ENCODE assay signal across 15 cellular contexts in the genomic region with DNA sequence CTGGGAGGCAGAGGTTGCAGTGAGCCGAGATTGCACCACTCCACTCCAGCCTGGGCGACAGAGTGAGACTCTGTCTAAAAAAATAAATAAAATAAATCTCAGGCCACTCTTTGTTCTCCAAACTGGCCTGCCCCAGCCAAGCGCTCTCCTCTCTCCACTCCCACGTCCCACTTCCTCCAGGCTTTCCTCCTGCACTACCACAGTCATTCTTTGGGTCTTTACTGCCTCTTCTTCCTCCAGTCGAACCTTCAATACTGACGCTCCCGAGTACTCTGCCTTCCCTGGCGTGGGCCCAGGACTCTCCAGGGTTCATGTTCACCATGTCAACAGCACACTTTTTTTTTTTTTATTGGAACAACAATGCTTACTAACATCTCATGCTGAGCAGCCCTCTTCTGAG. TPM values are rescaled to one million over a fixed set of nuclear protein-coding genes. Genes with fewer than 3 reads are reported as not detected.
DNase-seq lines count a peak whose midpoint lies in the region; ATAC-seq and TF ChIP-seq lines count a peak whose summit lies in the region.
"Had no signal": no experiment of that assay in that cellular context is flagged by ENCODE, and none has a peak within 500 bp of the region (broad histone marks: within the 10 kb centered on the region; RNA-seq: fewer than 3 reads in every experiment).

No MANE protein-coding gene starts in this region.

- H2BK5ac ChIP-seq in mesenchymal stem cell (ENCODE audit: low read depth, low read length, poor library complexity, severe bottlenecking), result no peak overlapping the region

- H4K91ac ChIP-seq in mesenchymal stem cell (ENCODE audit: low read length), result no peak overlapping the region

- WGBS in mesenchymal stem cell, result 94% methylated on average over 8 of the region's 8 CpGs
- WGBS in upper lobe of left lung, 2 donors, result 36 to 44% methylated on average over 8 of the region's 8 CpGs
- WGBS in hepatocyte (ENCODE audit: low lambda C conversion rate, missing lambda C conversion rate), result 92% methylated on average over 8 of the region's 8 CpGs

- H3K27me3 ChIP-seq in fibroblast of lung (ENCODE audit: control insufficient read depth, insufficient read depth, low read length) (no peaks in the 10 kb centered on the region), mesenchymal stem cell (ENCODE audit: control insufficient read depth in 1 of 2, insufficient read depth in 1 of 2, low read length in 2 of 2) (no peaks in the 10 kb centered on the region), upper lobe of left lung (no peaks in the 10 kb centered on the region), hepatocyte (no peaks in the 10 kb centered on the region)
- H3K27me3 ChIP-seq: neural progenitor cell had no signal

- no peak overlapping the region for H2BK15ac ChIP-seq in mesenchymal stem cell (ENCODE audit: low read depth, poor library complexity, severe bottlenecking)

- no peak overlapping the region for H3K14ac ChIP-seq in mesenchymal stem cell (ENCODE audit: low read length in 2 of 2)

- no peak overlapping the region for H4K8ac ChIP-seq in mesenchymal stem cell (ENCODE audit: low read length)

- no peak overlapping the region for H3K4me3 ChIP-seq in fibroblast of lung (replicated peaks in 1 of 4; ENCODE audit: control extremely low read depth in 1 of 4, insufficient read depth in 1 of 4, low read depth in 3 of 4, low read length in 4 of 4)
- H3K4me3 ChIP-seq in mesenchymal stem cell (ENCODE audit: insufficient read depth in 1 of 2, low read depth in 1 of 2, low read length in 2 of 2), result peak overlapping the region in 1 of 2 experiments; percentile 51
- H3K4me3 ChIP-seq in upper lobe of left lung, result no peak overlapping the region
- no peak overlapping the region for H3K4me3 ChIP-seq in hepatocyte
- H3K4me3 ChIP-seq: A549, neural progenitor cell had no signal

- H2BK120ac ChIP-seq in mesenchymal stem cell (ENCODE audit: low read depth, low read length), result no peak overlapping the region

- H2AFZ ChIP-seq in fibroblast of lung (ENCODE audit: low read length), result no peak overlapping the region
- H2AFZ ChIP-seq in mesenchymal stem cell (ENCODE audit: low read depth, low read length), result no peak overlapping the region
- no peak overlapping the region for H2AFZ ChIP-seq in hepatocyte
- H2AFZ ChIP-seq: neural progenitor cell had no signal

- no peak for TF ChIP-seq CTCF in fibroblast of lung (conservative IDR thresholded peaks at IDR 0.05 in 1 of 2, IDR thresholded peaks at IDR 0.05 in 1 of 2; ENCODE audit: low read depth in 1 of 2, low read length in 2 of 2)
- TF ChIP-seq CTCF in upper lobe of left lung (IDR thresholded peaks at IDR 0.05), result no peak
- no peak for TF ChIP-seq CTCF in hepatocyte (IDR thresholded peaks at IDR 0.05; ENCODE audit: poor library complexity)

- H3K4me2 ChIP-seq in fibroblast of lung (ENCODE audit: extremely low read depth, insufficient read depth, low read length) (no peak overlapping the region), mesenchymal stem cell (ENCODE audit: low read length, poor library complexity, severe bottlenecking) (no peak overlapping the region), hepatocyte (no peak overlapping the region)
- H3K4me2 ChIP-seq: A549, neural progenitor cell had no signal

- no peak overlapping the region for H3K23ac ChIP-seq in mesenchymal stem cell (ENCODE audit: low read length in 2 of 2)

- peak; percentile 46 to 65 for ATAC-seq in upper lobe of left lung (ENCODE audit: low FRiP score in 2 of 2)
- ATAC-seq: A549 had no signal

- H2AK5ac ChIP-seq in mesenchymal stem cell (ENCODE audit: low read length, severe bottlenecking), result no peak overlapping the region

- no peaks in the 10 kb centered on the region for H3K4me1 ChIP-seq in fibroblast of lung (ENCODE audit: control insufficient read depth, extremely low read depth, insufficient read depth, low read length)
- H3K4me1 ChIP-seq in mesenchymal stem cell (ENCODE audit: control insufficient read depth, insufficient read depth, low read depth, low read length), result peaks cover 5% of the 10 kb centered on the region
- H3K4me1 ChIP-seq in upper lobe of left lung, result peaks cover 7 to 27% (median 22%) of the 10 kb centered on the region in 4 donors
- no peaks in the 10 kb centered on the region for H3K4me1 ChIP-seq in hepatocyte (ENCODE audit: insufficient read depth)
- H3K4me1 ChIP-seq: A549 had no signal

- no peak overlapping the region for H3K18ac ChIP-seq in mesenchymal stem cell (ENCODE audit: low read depth in 1 of 2, low read length in 2 of 2)

- H3K27ac ChIP-seq in fibroblast of lung (ENCODE audit: insufficient read depth, low read length) (no peak overlapping the region), mesenchymal stem cell (ENCODE audit: low read length, poor library complexity, severe bottlenecking) (no peak overlapping the region), upper lobe of left lung (peak overlapping the region in 1 of 4 donors; percentile 35), hepatocyte (no peak overlapping the region)
- H3K27ac ChIP-seq: A549, neural progenitor cell had no signal

- H2BK12ac ChIP-seq in mesenchymal stem cell (ENCODE audit: low read length in 2 of 2), result no peak overlapping the region

- no peak for TF ChIP-seq EP300 in upper lobe of left lung (IDR thresholded peaks at IDR 0.05)

- H3K79me2 ChIP-seq in fibroblast of lung (ENCODE audit: control insufficient read depth, insufficient read depth, low read length) (no peaks in the 10 kb centered on the region), hepatocyte (peaks cover 86% of the 10 kb centered on the region)

- H3K9me3 ChIP-seq in fibroblast of lung (ENCODE audit: control insufficient read depth, insufficient read depth, low read depth, low read length) (no peaks in the 10 kb centered on the region), mesenchymal stem cell (ENCODE audit: control insufficient read depth, low read length) (no peaks in the 10 kb centered on the region), upper lobe of left lung (no peaks in the 10 kb centered on the region), hepatocyte (ENCODE audit: low read depth) (no peaks in the 10 kb centered on the region)
- H3K9me3 ChIP-seq: A549 had no signal

- no peak overlapping the region for H3K4ac ChIP-seq in mesenchymal stem cell (ENCODE audit: low read depth in 1 of 2, low read length in 2 of 2)

- H3K9me2 ChIP-seq in hepatocyte (replicated peaks; ENCODE audit: insufficient read depth), result no peaks in the 10 kb centered on the region

- no peak for TF ChIP-seq POLR2A in upper lobe of left lung (IDR thresholded peaks at IDR 0.05)

- no peaks in the 10 kb centered on the region for H3K36me3 ChIP-seq in fibroblast of lung (ENCODE audit: control insufficient read depth, insufficient read depth, low read length)
- peaks cover 0 to 9% of the 10 kb centered on the region in 2 experiments for H3K36me3 ChIP-seq in mesenchymal stem cell (ENCODE audit: control insufficient read depth in 1 of 2, insufficient read depth in 2 of 2, low read depth in 1 of 2, low read length in 2 of 2)
- no peaks in the 10 kb centered on the region for H3K36me3 ChIP-seq in upper lobe of left lung
- H3K36me3 ChIP-seq in hepatocyte (replicated peaks; ENCODE audit: insufficient read depth, low read depth), result no peaks in the 10 kb centered on the region

- peaks cover 43% of the 10 kb centered on the region for H3K79me1 ChIP-seq in mesenchymal stem cell (replicated peaks; ENCODE audit: low read length, poor library complexity, severe bottlenecking)

- H4K20me1 ChIP-seq in fibroblast of lung (ENCODE audit: control insufficient read depth, extremely low read depth, insufficient read depth, low read length) (no peaks in the 10 kb centered on the region), hepatocyte (ENCODE audit: insufficient read depth, poor library complexity, severe bottlenecking) (peaks cover 26% of the 10 kb centered on the region)

- H3K9ac ChIP-seq in fibroblast of lung (ENCODE audit: insufficient read depth, low read length) (no peak overlapping the region), mesenchymal stem cell (ENCODE audit: low read length) (peak overlapping the region; percentile 41)
- H3K9ac ChIP-seq: neural progenitor cell had no signal

- DNase-seq in NCI-H2196 (lab: John Stamatoyannopoulos, UW; ENCODE audit: unreplicated experiment) (peak; percentile 25), NCI-H2196 treated with DMSO at 0.1 percent for 48 hours (lab: John Stamatoyannopoulos, UW; ENCODE audit: unreplicated experiment) (no peak), fibroblast of lung (ENCODE audit: low read depth in 2 of 2) (peak; percentile 12 to 32), mesenchymal stem cell (no peak), upper lobe of left lung (peak in 1 of 2 donors; percentile 54), mesenteric fat pad (ENCODE audit: low spot score) (no peak), hepatocyte (ENCODE audit: low spot score) (no peak), NCI-H2227 (lab: John Stamatoyannopoulos, UW; ENCODE audit: unreplicated experiment) (no peak)
- DNase-seq: activated CD4-positive, alpha-beta T cell treated with anti-CD3 and anti-CD28 coated beads, Interleukin-2, amount 50 U/mL, for 4 hours; activated effector memory CD4-positive, alpha-beta T cell treated with anti-CD3 and anti-CD28 coated beads, Interleukin-2, amount 50 U/mL, for 16 hours; NCI-H524; stimulated activated CD4-positive, alpha-beta T cell treated with anti-CD3 and anti-CD28 coated beads, Interleukin-12 subunit alpha, Interleukin-12 subunit beta, amount 100 ng/mL, for 4 hours; T-helper 1 cell had no signal

RNA-seq across cellular contexts. Expression of gene RNF130, which starts 23.9 kb away (rescaled TPM):
- total RNA-seq in fibroblast of lung (14.7 and 18.2 TPM in 2 replicates), upper lobe of left lung (100 to 1,000 TPM in 3 of 6 donors, 10 to 100 TPM in 3; 54.5 to 137 (median 98.2) TPM), mesenteric fat pad (135 TPM), hepatocyte (39.6 and 42.4 TPM in 2 replicates)
- polyA plus RNA-seq in fibroblast of lung (24.4 and 32.4 TPM in 2 replicates), hepatocyte (62.4 and 64.9 TPM in 2 replicates)
- polyA plus RNA-seq in fibroblast of lung (2012), result 19.2 and 22.2 TPM in 2 replicates
- 4.1 and 5.3 TPM in 2 replicates for polyA minus RNA-seq in fibroblast of lung (ENCODE audit: low replicate concordance)
- 54.8 TPM for polyA plus RNA-seq in mesenchymal stem cell (2013, experiment 1 of 2)
- 54.6 TPM for polyA plus RNA-seq in mesenchymal stem cell (2013, experiment 2 of 2)

Comparison
In these comparisons a context has a peak if more than half of its experiments do, and no peak if none do; other contexts are left out.
1. DNase-seq: peak in NCI-H2196 (single experiment) and fibroblast of lung (2 of 2); none in NCI-H2196 treated with DMSO at 0.1 percent for 48 hours (single experiment), mesenchymal stem cell (single experiment), mesenteric fat pad (single experiment), hepatocyte (single experiment) and NCI-H2227 (single experiment).